ENCODE assay signal across 9 cellular contexts in the genomic region with DNA sequence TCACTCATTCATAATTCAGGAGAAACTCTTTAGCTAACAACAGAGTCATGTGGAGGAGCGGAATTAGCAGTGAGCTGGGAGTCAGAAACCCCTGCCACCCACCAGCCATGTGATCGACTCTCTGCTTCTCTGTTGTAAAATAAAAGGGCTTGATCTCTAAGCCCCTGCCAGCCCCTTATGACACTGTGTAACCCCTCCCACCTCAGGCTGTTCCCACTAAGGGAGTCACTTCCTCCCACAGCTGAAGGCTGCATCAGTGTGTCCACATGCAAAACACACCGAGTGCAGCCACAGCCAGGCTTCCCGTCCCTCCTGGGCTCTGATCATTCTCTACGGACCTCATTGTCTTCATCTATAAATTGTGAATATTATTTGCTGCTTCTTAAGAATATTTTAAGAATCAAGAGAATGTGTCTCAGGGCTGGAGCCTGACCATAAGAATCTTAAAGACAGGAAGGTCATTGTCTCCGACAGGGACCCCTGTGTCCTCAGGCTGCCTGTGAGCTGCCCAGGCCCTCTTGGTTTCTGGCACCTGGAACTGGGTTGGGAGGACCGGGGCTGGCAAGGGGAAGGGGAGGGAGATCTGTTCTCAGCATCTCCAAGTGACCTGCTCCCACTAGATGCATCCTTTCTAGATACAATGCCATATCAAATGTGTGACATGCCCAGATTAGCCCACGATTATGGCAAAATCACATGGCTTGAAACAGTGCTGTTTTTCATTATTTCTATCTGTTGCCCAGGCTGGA.
A peak's percentile ranks its signal among the peaks of the same experiment; 100 is the strongest.
DNase-seq lines count a peak whose midpoint lies in the region; ATAC-seq and TF ChIP-seq lines count a peak whose summit lies in the region.
"Had no signal": no experiment of that assay in that cellular context is flagged by ENCODE, and none has a peak within 500 bp of the region (broad histone marks: within the 10 kb centered on the region; RNA-seq: fewer than 3 reads in every experiment).

No MANE protein-coding gene starts in this region.

- ATAC-seq in left lobe of liver: no peak
- ATAC-seq in thoracic aorta (ENCODE audit: insufficient number of reproducible peaks, low FRiP score, low read depth): no peak
- ATAC-seq in GM21367 (IDR thresholded peaks at IDR 0.05; ENCODE audit: unreplicated experiment): no peak

- peak; percentile 47 for DNase-seq in activated naive CD4-positive, alpha-beta T cell treated with Interleukin-2 at 50 U/mL for 16 hours
- no peak for DNase-seq in activated naive CD4-positive, alpha-beta T cell (lab: John Stamatoyannopoulos, UW)
- DNase-seq in activated T-cell treated with anti-CD3 and anti-CD28 coated beads, Interleukin-2, amount 50 U/mL, for 48 hours: peak; percentile 72 to 76
- peak; percentile 22 for DNase-seq in left lobe of liver (ENCODE audit: low spot score)
- DNase-seq in thoracic aorta (ENCODE audit: low spot score): no peak
- no peak for DNase-seq in NCI-H1694 (lab: John Stamatoyannopoulos, UW)
- no peak for DNase-seq in AG08396 (ENCODE audit: low spot score)

- TF ChIP-seq CTCF in thoracic aorta (IDR thresholded peaks at IDR 0.05): no peak

- H3K36me3 ChIP-seq in thoracic aorta: no peaks in the 10 kb centered on the region

- no peak overlapping the region for H3K27ac ChIP-seq in thoracic aorta
- H3K27ac ChIP-seq: C4-2B had no signal

- H3K9me3 ChIP-seq in thoracic aorta: no peaks in the 10 kb centered on the region

- H3K4me1 ChIP-seq in thoracic aorta (ENCODE audit: control insufficient read depth in 1 of 2, low read depth in 2 of 2): peaks cover 0 to 10% of the 10 kb centered on the region in 2 donors

- no peaks in the 10 kb centered on the region for H3K27me3 ChIP-seq in thoracic aorta (replicated peaks; ENCODE audit: insufficient read depth)

- H3K4me3 ChIP-seq in thoracic aorta: peak overlapping the region; percentile 48

Comparison
In these comparisons a context has a peak if more than half of its experiments do, and no peak if none do; other contexts are left out.
1. DNase-seq: peak in activated naive CD4-positive, alpha-beta T cell treated with Interleukin-2 at 50 U/mL for 16 hours (single experiment), activated T-cell treated with anti-CD3 and anti-CD28 coated beads, Interleukin-2, amount 50 U/mL, for 48 hours (2 of 2) and left lobe of liver (single experiment); none in activated naive CD4-positive, alpha-beta T cell (0 of 4), thoracic aorta (single experiment), NCI-H1694 (single experiment) and AG08396 (single experiment).